ENCODE assay signal across 8 cellular contexts in genomic region chr10:73357821-73358220, GRCh38. TPM values are rescaled to one million over a fixed set of nuclear protein-coding genes. Genes with fewer than 3 reads are reported as not detected.
DNase-seq lines count a peak whose midpoint lies in the region; ATAC-seq, FAIRE-seq and TF ChIP-seq lines count a peak whose summit lies in the region.

No MANE protein-coding gene starts in this region.

- peaks cover 5% of the 10 kb centered on the region for H3K4me1 Mint-ChIP-seq in nephron progenitor cell

- no peak for DNase-seq in BJ (ENCODE audit: low read depth)
- DNase-seq in NT2/D1 (ENCODE audit: low read depth, low spot score): no peak
- DNase-seq in effector memory CD4-positive, alpha-beta T cell: no peak
- no peak for DNase-seq in nephron progenitor cell
- DNase-seq in stimulated activated CD4-positive, alpha-beta T cell treated with anti-CD3 and anti-CD28 coated beads, Interleukin-15, amount 100 ng/mL, for 24 hours: no peak
- DNase-seq in SHP77 treated with DMSO at 0.1 percent for 48 hours (lab: John Stamatoyannopoulos, UW): no peak
- no peak for DNase-seq in RCC 7860 (ENCODE audit: low spot score)

- no peaks in the 10 kb centered on the region for H3K4me1 ChIP-seq in NT2/D1 (ENCODE audit: insufficient read depth, insufficient read length)
- H3K4me1 ChIP-seq in effector memory CD4-positive, alpha-beta T cell (ENCODE audit: control insufficient read depth, insufficient read depth, low read length, poor library complexity, severe bottlenecking): peaks cover 7% of the 10 kb centered on the region

- H3K27ac ChIP-seq in effector memory CD4-positive, alpha-beta T cell (ENCODE audit: insufficient read depth, low read length, poor library complexity, severe bottlenecking): peak overlapping the region; percentile 83

- H3K4me3 ChIP-seq in BJ (ENCODE audit: low read depth, low read length) (peak overlapping the region; percentile 71), NT2/D1 (ENCODE audit: insufficient read length, low read depth) (peak overlapping the region; percentile 74)
- H3K4me3 ChIP-seq in effector memory CD4-positive, alpha-beta T cell (ENCODE audit: insufficient read depth, low read depth, low read length, poor library complexity, severe bottlenecking): peak overlapping the region; percentile 60

- no peak for FAIRE-seq in RCC 7860 (lab: Jason Lieb, UNC)

- POLR2A ChIA-PET in BJ (lab: Charles Lee): no interaction called here

- H3K9me3 Mint-ChIP-seq in nephron progenitor cell: peaks cover 13% of the 10 kb centered on the region

- no peak overlapping the region for H3K27ac Mint-ChIP-seq in nephron progenitor cell

- peak overlapping the region; percentile 96 for H3K4me3 Mint-ChIP-seq in nephron progenitor cell

- H3K36me3 ChIP-seq in BJ (ENCODE audit: control insufficient read depth, insufficient read depth, low read length) (no peaks in the 10 kb centered on the region), NT2/D1 (ENCODE audit: insufficient read depth, insufficient read length, low read length) (no peaks in the 10 kb centered on the region)
- H3K36me3 ChIP-seq in effector memory CD4-positive, alpha-beta T cell (ENCODE audit: control insufficient read depth, insufficient read depth, low read length): no peaks in the 10 kb centered on the region

- ATAC-seq in HG03460 (IDR thresholded peaks at IDR 0.05; ENCODE audit: unreplicated experiment): no peak

- H3K27me3 ChIP-seq in BJ (ENCODE audit: control insufficient read depth, insufficient read depth, low read length): peaks cover 3% of the 10 kb centered on the region; the same call in 1 of the 2 replicates
- H3K27me3 ChIP-seq in NT2/D1 (ENCODE audit: insufficient read depth, insufficient read length): peaks cover 7% of the 10 kb centered on the region
- no peaks in the 10 kb centered on the region for H3K27me3 ChIP-seq in effector memory CD4-positive, alpha-beta T cell (replicated peaks; ENCODE audit: control insufficient read depth, insufficient read depth, low read length, poor library complexity, severe bottlenecking)

- peak overlapping the region; percentile 81 for H3K9ac ChIP-seq in NT2/D1 (ENCODE audit: insufficient read length, low read depth)

- peaks cover 72% of the 10 kb centered on the region for H3K27me3 Mint-ChIP-seq in nephron progenitor cell (ENCODE audit: low read depth, poor library complexity)

- TF ChIP-seq CTCF in BJ (IDR thresholded peaks at IDR 0.05; ENCODE audit: insufficient read depth, low read depth, low read length): no peak
- no peak for TF ChIP-seq CTCF in nephron progenitor cell (IDR thresholded peaks at IDR 0.05)

- H3K9me3 ChIP-seq in NT2/D1 (ENCODE audit: insufficient read depth, low read length): 0 out of 2 replicates have a peak, but pooled peaks cover 8% of the 10 kb centered on the region
- no peaks in the 10 kb centered on the region for H3K9me3 ChIP-seq in effector memory CD4-positive, alpha-beta T cell (ENCODE audit: control insufficient read depth, low read length)

- H3K36me3 Mint-ChIP-seq in nephron progenitor cell (ENCODE audit: low read depth): peaks cover 13% of the 10 kb centered on the region

- CTCF ChIA-PET in BJ (lab: Yijun Ruan, JAX): interaction anchor here (1.2 kb wide), 1 partner anchor 108 kb away, joined by 3 read pairs; no protein-coding TSS in a partner anchor

RNA-seq across cellular contexts. Expression of gene CFAP70, which starts 0.8 kb away (rescaled TPM):
- 0.37 and 0.69 TPM in 2 replicates for polyA plus RNA-seq in BJ (2011; rRNA removed)
- polyA minus RNA-seq in BJ (2011; rRNA and poly(A)+ RNA removed): 0.19 and 0.21 TPM in 2 replicates

RNA-seq across cellular contexts. Expression of gene ANXA7, which starts 56.0 kb away (rescaled TPM):
- polyA plus RNA-seq in BJ (2011; rRNA removed): 123 and 134 TPM in 2 replicates
- 57.5 and 97.1 TPM in 2 replicates for polyA minus RNA-seq in BJ (2011; rRNA and poly(A)+ RNA removed)
